8 cellular contexts compared by ENCODE assay signal in the genomic region with DNA sequence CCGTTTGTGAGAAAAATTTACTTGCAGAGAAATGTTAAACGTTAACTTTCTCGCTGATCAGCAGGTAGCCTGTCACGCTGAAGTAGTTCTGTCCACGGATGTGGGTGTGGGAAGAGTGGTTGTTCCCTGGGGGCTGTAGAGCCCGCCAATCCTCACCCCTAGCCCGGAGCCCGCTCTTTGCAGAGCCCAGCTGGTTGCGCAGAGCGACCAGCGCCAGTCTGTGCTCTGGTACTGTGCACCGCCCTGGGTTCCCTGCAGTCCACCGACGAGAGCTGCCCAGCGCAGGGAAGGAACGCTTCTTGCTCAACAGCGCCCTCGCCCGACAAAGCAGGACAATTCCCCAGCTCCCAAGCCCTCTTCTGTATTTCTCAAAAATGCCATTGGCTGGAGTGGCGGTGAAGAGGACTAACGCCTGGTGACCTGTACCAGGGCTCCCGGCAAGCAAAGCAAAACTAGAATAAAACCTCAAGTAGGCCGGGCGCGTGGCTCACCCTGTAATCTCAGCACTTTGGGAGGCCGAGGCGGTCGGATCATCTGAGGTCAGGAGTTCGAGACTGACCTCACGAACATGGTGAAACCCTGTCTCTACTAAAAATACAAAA. TPM values are rescaled to one million over a fixed set of nuclear protein-coding genes. Genes with fewer than 3 reads are reported as not detected.
DNase-seq lines count a peak whose midpoint lies in the region; ATAC-seq and TF ChIP-seq lines count a peak whose summit lies in the region.

No MANE protein-coding gene starts in this region.

- H3K27ac ChIP-seq in right atrium auricular region: no peak overlapping the region

- H3K9me3 Mint-ChIP-seq in T-helper 1 cell treated with Interleukin-12 subunit alpha and Interleukin-12 subunit beta and Interleukin-4 antibody, amounts not matched to agents 30 μg/mL and 1 μg/mL, for 36 hours: no peaks in the 10 kb centered on the region

- peaks cover 8% of the 10 kb centered on the region for H3K4me1 Mint-ChIP-seq in T-helper 1 cell treated with Interleukin-12 subunit alpha and Interleukin-12 subunit beta and Interleukin-4 antibody, amounts not matched to agents 30 μg/mL and 1 μg/mL, for 36 hours (ENCODE audit: low read depth)

- H3K4me3 ChIP-seq in right atrium auricular region: peak overlapping the region in 1 of 2 donors; percentile 29

- H3K9me3 ChIP-seq in right atrium auricular region: no peaks in the 10 kb centered on the region

- peak; percentile 80 for ATAC-seq in HG02840 (IDR thresholded peaks at IDR 0.05; ENCODE audit: low FRiP score, unreplicated experiment)

- peak overlapping the region; percentile 52 for H3K4me3 Mint-ChIP-seq in T-helper 1 cell treated with Interleukin-12 subunit alpha and Interleukin-12 subunit beta and Interleukin-4 antibody, amounts not matched to agents 30 μg/mL and 1 μg/mL, for 36 hours

- peaks cover 0 to 22% of the 10 kb centered on the region in 2 donors for H3K4me1 ChIP-seq in right atrium auricular region

- no peaks in the 10 kb centered on the region for H3K36me3 ChIP-seq in right atrium auricular region

- peak; percentile 94 for TF ChIP-seq CTCF in GM12874 (IDR thresholded peaks at IDR 0.05; ENCODE audit: insufficient read depth, low read depth, low read length)
- TF ChIP-seq CTCF in right atrium auricular region (IDR thresholded peaks at IDR 0.05): peak; percentile 78 to 89

- DNase-seq in NCI-H146 (lab: John Stamatoyannopoulos, UW): peak; percentile 87
- peak in 53 of 56 donors; percentile 7 to 81 (median 59) for DNase-seq in amygdala (lab: John Stamatoyannopoulos, UW)
- peak; percentile 78 for DNase-seq in right atrium auricular region (ENCODE audit: low spot score)
- DNase-seq in retina: peak; percentile 84
- no peak for DNase-seq in DMS114 treated with DMSO at 0.1 percent for 48 hours (lab: John Stamatoyannopoulos, UW; ENCODE audit: unreplicated experiment)

- H3K27me3 Mint-ChIP-seq in T-helper 1 cell treated with Interleukin-12 subunit alpha and Interleukin-12 subunit beta and Interleukin-4 antibody, amounts not matched to agents 30 μg/mL and 1 μg/mL, for 36 hours (ENCODE audit: low read depth): peaks cover 39% of the 10 kb centered on the region

- no peak overlapping the region for H3K27ac Mint-ChIP-seq in T-helper 1 cell treated with Interleukin-12 subunit alpha and Interleukin-12 subunit beta and Interleukin-4 antibody, amounts not matched to agents 30 μg/mL and 1 μg/mL, for 36 hours

- peaks cover 6 to 7% of the 10 kb centered on the region in 2 donors for H3K27me3 ChIP-seq in right atrium auricular region

- no peaks in the 10 kb centered on the region for H3K36me3 Mint-ChIP-seq in T-helper 1 cell treated with Interleukin-12 subunit alpha and Interleukin-12 subunit beta and Interleukin-4 antibody, amounts not matched to agents 30 μg/mL and 1 μg/mL, for 36 hours (ENCODE audit: low read depth)

RNA-seq across cellular contexts. Expression of a gene that starts 3.3 kb away (rescaled TPM):
- total RNA-seq in right atrium auricular region: not detected

RNA-seq across cellular contexts. Expression of a gene that starts 43.4 kb away (rescaled TPM):
- 10 to 100 TPM in 1 of 2 donors, 1 to 10 TPM in 1; 6.9 to 10.0 TPM for total RNA-seq in right atrium auricular region
